In the genomic region with DNA sequence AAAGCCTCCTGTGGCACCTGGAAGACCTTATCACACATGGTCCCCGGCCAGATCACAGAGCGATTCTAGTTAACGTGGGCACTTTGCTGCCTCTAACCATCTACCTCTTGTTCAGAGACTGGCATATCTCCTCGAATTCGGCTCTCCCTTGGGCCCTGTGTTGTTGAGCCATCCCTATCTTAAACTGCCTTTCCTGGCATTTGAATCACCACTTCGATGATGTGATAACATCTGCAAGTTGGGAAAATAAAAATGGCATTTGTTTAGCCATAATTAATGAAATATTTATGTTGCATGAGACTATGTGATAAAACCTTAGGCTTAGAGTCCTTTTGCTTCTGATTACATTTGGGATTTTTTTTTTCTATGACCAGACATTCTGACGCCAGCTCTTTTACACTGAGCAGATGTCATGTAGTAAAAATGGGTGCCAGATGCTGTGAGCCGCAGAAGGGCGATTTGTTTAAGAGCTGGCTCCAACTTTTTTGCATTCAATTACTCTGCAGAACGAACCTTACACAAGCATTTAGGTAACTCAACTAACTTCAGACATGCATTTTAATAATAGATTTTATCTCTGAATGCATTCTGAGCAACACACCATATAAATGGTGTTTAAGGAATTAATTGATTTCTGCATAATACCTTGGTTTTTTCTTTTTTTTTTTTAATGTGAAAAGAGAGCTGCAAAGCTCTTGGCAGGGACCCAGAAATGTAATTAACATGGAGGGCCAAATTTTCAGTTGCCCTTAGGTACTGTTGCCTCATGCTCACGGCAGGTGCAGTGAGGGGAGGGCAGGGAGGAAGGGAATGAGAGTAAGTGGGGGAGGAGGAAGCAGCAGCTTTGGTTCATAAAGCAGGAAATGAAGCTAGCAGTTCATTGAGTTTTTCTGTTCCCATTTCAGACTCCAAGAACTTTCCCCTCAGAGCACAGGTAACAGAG, we compare ENCODE assay signal across 10 cellular contexts. TPM values are rescaled to one million over a fixed set of nuclear protein-coding genes. Genes with fewer than 3 reads are reported as not detected.
A peak's percentile ranks its signal among the peaks of the same experiment; 100 is the strongest.
DNase-seq lines count a peak whose midpoint lies in the region; ATAC-seq and TF ChIP-seq lines count a peak whose summit lies in the region.
"Had no signal": no experiment of that assay in that cellular context is flagged by ENCODE, and none has a peak within 500 bp of the region (broad histone marks: within the 10 kb centered on the region; RNA-seq: fewer than 3 reads in every experiment).

No MANE protein-coding gene starts in this region.

- H3K27me3 ChIP-seq in SJCRH30 (no peaks in the 10 kb centered on the region), vagina (no peaks in the 10 kb centered on the region)
- H3K27me3 ChIP-seq: heart left ventricle had no signal

- TF ChIP-seq CTCF in mucosa of descending colon (IDR thresholded peaks at IDR 0.05): no peak
- no peak for TF ChIP-seq CTCF in vagina (IDR thresholded peaks at IDR 0.05)
- no peak for TF ChIP-seq CTCF in GM10248 (IDR thresholded peaks at IDR 0.05; ENCODE audit: control extremely low read depth, extremely low read depth, low read depth, missing control alignments)
- TF ChIP-seq CTCF in chondrocyte (IDR thresholded peaks at IDR 0.05): no peak

- H3K36me3 Mint-ChIP-seq in chondrocyte (ENCODE audit: low read depth): peaks cover 12% of the 10 kb centered on the region

- no peak for TF ChIP-seq POLR2A in vagina (IDR thresholded peaks at IDR 0.05)

- no peak overlapping the region for H3K4me3 Mint-ChIP-seq in chondrocyte (ENCODE audit: unreplicated experiment)

- intact Hi-C loops in mucosa of descending colon (cut with DNase I, micrococcal nuclease): no loop called here
- intact Hi-C loops in vagina (cut with DNase I): no loop called here

- H3K9me3 ChIP-seq in SJCRH30 (replicated peaks) (peaks cover 10% of the 10 kb centered on the region; the same call in 1 of the 2 replicates), mucosa of descending colon (peaks cover 5% of the 10 kb centered on the region), vagina (no peaks in the 10 kb centered on the region)

- CTCF ChIA-PET in GM10248 (lab: Yijun Ruan, JAX): interaction anchor here (1.0 to 3.9 kb wide), 2 partner anchors 12 kb away, joined by 6 to 15 read pairs; no protein-coding TSS in a partner anchor

- no peak overlapping the region for H3K27ac Mint-ChIP-seq in chondrocyte (ENCODE audit: unreplicated experiment)

- no peaks in the 10 kb centered on the region for H3K36me3 ChIP-seq in SJCRH30
- no peaks in the 10 kb centered on the region for H3K36me3 ChIP-seq in mucosa of descending colon (ENCODE audit: low read depth)
- no peaks in the 10 kb centered on the region for H3K36me3 ChIP-seq in vagina
- H3K36me3 ChIP-seq: heart left ventricle had no signal

- POLR2A ChIA-PET in GM10248 (lab: Yijun Ruan, JAX): no interaction called here

- DNase-seq in DMS 273 treated with DMSO at 0.1 percent for 48 hours (lab: John Stamatoyannopoulos, UW) (peak; percentile 98), NCI-H128 (lab: John Stamatoyannopoulos, UW; ENCODE audit: unreplicated experiment) (peak; percentile 94), SJCRH30 (peak; percentile 62 to 70), mucosa of descending colon (peak in 1 of 3 donors; percentile 32), vagina (ENCODE audit: extremely low spot score in 2 of 2) (no peak), GM10248 (ENCODE audit: extremely low spot score) (no peak), chondrocyte (ENCODE audit: low spot score) (no peak)
- DNase-seq: activated gamma-delta T cell treated with Interleukin-2 at 50 U/mL for 16 hours, heart left ventricle had no signal

- peaks cover 19% of the 10 kb centered on the region for H3K4me1 ChIP-seq in SJCRH30
- peaks cover 4% of the 10 kb centered on the region for H3K4me1 ChIP-seq in mucosa of descending colon (ENCODE audit: low read depth)
- peaks cover 19% of the 10 kb centered on the region for H3K4me1 ChIP-seq in vagina

- no peaks in the 10 kb centered on the region for H3K4me1 Mint-ChIP-seq in chondrocyte (ENCODE audit: low read depth)

- H3K4me3 ChIP-seq in SJCRH30 (no peak overlapping the region), mucosa of descending colon (no peak overlapping the region), vagina (no peak overlapping the region)
- H3K4me3 ChIP-seq: heart left ventricle had no signal

- H3K27ac ChIP-seq in SJCRH30 (peak overlapping the region; percentile 37; the same call in 1 of the 2 replicates), vagina (no peak overlapping the region)

- H3K9me3 Mint-ChIP-seq in chondrocyte (ENCODE audit: low read depth): peaks cover 19% of the 10 kb centered on the region

- no peaks in the 10 kb centered on the region for H3K27me3 Mint-ChIP-seq in chondrocyte (ENCODE audit: low read depth)

- ATAC-seq in mucosa of descending colon (peak; percentile 84), HG03045 (IDR thresholded peaks at IDR 0.05; ENCODE audit: unreplicated experiment) (no peak)

RNA-seq across cellular contexts. Expression of a gene that starts 58.3 kb away (rescaled TPM):
- 43.9 and 45.0 TPM in 2 replicates for total RNA-seq in SJCRH30 (2014; rRNA removed; shearing (Covaris generic))
- total RNA-seq in mucosa of descending colon (100 to 1,000 TPM in 1 of 3 donors, 10 to 100 TPM in 2; 55.7 to 191 (median 57.1) TPM), vagina (51.1 TPM), chondrocyte (147 to 170 TPM (median 158 TPM) in 3 replicates)

Comparison
In these comparisons a context has a peak if more than half of its experiments do, and no peak if none do; other contexts are left out.
1. DNase-seq: peak in DMS 273 treated with DMSO at 0.1 percent for 48 hours (single experiment), NCI-H128 (single experiment) and SJCRH30 (2 of 2); none in vagina (0 of 2), GM10248 (single experiment) and chondrocyte (single experiment).